ENCODE assay signal across 17 cellular contexts in the genomic region with DNA sequence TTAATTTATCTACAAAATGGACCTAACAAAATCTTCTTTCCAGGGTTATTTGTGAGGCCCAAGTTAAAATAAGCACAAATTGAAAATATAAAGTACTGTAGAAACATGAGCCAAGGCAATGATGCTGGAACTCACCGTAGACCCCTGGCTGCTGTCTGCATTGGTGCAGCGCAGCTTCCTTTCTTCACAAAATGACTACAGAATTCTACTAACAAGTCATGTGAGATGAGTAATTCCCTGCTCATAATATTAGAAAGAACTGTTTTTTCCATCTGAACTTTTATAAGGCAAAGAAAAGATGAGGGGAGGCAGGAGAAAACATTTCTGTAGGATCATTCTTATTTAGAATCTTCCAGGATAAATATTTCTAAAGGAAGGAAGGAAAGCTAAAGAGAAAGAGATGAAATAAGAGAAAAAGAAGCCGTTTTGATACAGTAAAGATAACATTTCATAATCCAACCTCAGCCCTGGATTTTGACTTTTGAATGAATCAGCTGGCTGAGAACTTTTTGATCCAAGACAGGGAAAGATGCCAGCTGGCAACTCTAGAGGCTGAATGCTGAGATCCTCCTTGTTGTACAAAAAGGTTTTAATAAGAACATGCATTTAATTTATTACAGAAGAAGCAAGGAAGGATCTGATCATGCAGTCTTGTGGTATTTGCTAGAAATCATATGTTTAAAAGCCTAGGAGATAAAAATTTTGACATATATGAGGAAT.
DNase-seq lines count a peak whose midpoint lies in the region; ATAC-seq, FAIRE-seq and TF ChIP-seq lines count a peak whose summit lies in the region.
"Had no signal": no experiment of that assay in that cellular context is flagged by ENCODE, and none has a peak within 500 bp of the region (broad histone marks: within the 10 kb centered on the region; RNA-seq: fewer than 3 reads in every experiment).

No MANE protein-coding gene starts in this region.

- ATAC-seq in Panc1 (0 out of 2 replicates have a peak, but pooled peaks have one; percentile 71), GM21381 (IDR thresholded peaks at IDR 0.05; ENCODE audit: unreplicated experiment) (no peak)
- ATAC-seq: activated CD8-positive, alpha-beta memory T cell treated with anti-CD3 and anti-CD28 coated beads, Interleukin-2, amount 10 ng/mL, durations not matched to agents 7 days and 5 days; activated naive CD8-positive, alpha-beta T cell treated with anti-CD3 and anti-CD28 coated beads, Interleukin-2, amount 50 U/mL, for 24 hours; HCT116 had no signal

- DNase-seq in BE2C (no peak), Panc1 (ENCODE audit: low read depth, low spot score) (peak; percentile 60), endothelial cell of umbilical vein (ENCODE audit: low read depth, low spot score) (peak; percentile 61), nephron progenitor cell (no peak), uterus (no peak), NCI-H1105 (lab: John Stamatoyannopoulos, UW) (no peak)
- DNase-seq in activated T-cell treated with anti-CD3 and anti-CD28 coated beads, Interleukin-2, amount 50 U/mL, for 24 hours = no peak
- DNase-seq: activated CD8-positive, alpha-beta memory T cell treated with anti-CD3 and anti-CD28 coated beads, Interleukin-2, amount 10 ng/mL, durations not matched to agents 7 days and 5 days; activated naive CD8-positive, alpha-beta T cell treated with anti-CD3 and anti-CD28 coated beads, Interleukin-2, amount 50 U/mL, for 24 hours; C1 segment of cervical spinal cord; MV-4-11; occipital lobe had no signal

- H2AFZ ChIP-seq in endothelial cell of umbilical vein (ENCODE audit: low read depth, low read length) = peak overlapping the region; percentile 34

- H3K9me3 ChIP-seq in BE2C (no peaks in the 10 kb centered on the region), Panc1 (ENCODE audit: control insufficient read depth, insufficient read depth, low read depth, low read length) (no peaks in the 10 kb centered on the region), endothelial cell of umbilical vein (replicated peaks; ENCODE audit: control insufficient read depth, insufficient read depth, low read length) (no peaks in the 10 kb centered on the region), uterus (no peaks in the 10 kb centered on the region)

- H3K9ac ChIP-seq in endothelial cell of umbilical vein (replicated peaks; ENCODE audit: extremely low read depth, insufficient read depth, low read length) = no peak overlapping the region

- dilution Hi-C loops in endothelial cell of umbilical vein (cut with MboI; ENCODE audit: extremely low pct_ligation_motif_present, low sequenced_read_pairs) = no loop called here

- H3K79me2 ChIP-seq in endothelial cell of umbilical vein (ENCODE audit: control insufficient read depth, insufficient read depth, low read length) = no peaks in the 10 kb centered on the region

- H3K27ac Mint-ChIP-seq in nephron progenitor cell = no peak overlapping the region
- no peak overlapping the region for H3K27ac Mint-ChIP-seq in activated T-cell treated with anti-CD3 and anti-CD28 coated beads, Interleukin-2, amount 50 U/mL, for 24 hours
- H3K27ac Mint-ChIP-seq: activated CD8-positive, alpha-beta memory T cell treated with anti-CD3 and anti-CD28 coated beads, Interleukin-2, amount 10 ng/mL, durations not matched to agents 7 days and 5 days; activated naive CD8-positive, alpha-beta T cell treated with anti-CD3 and anti-CD28 coated beads, Interleukin-2, amount 50 U/mL, for 24 hours; T-helper 2 cell treated with Interferon-gamma antibody and Interleukin-4, amounts not matched to agents 5 μg/mL and 100 μg/mL, for 36 hours had no signal

- POLR2A ChIA-PET in Panc1 (lab: Charles Lee) (no interaction called here), endothelial cell of umbilical vein (lab: Charles Lee) (no interaction called here)

- H3K4me1 ChIP-seq in BE2C = no peaks in the 10 kb centered on the region
- H3K4me1 ChIP-seq in Panc1 (ENCODE audit: control insufficient read depth, insufficient read depth, low read length) = no peaks in the 10 kb centered on the region
- H3K4me1 ChIP-seq in endothelial cell of umbilical vein (ENCODE audit: control insufficient read depth, extremely low read depth, insufficient read depth, low read length) = no peaks in the 10 kb centered on the region
- H3K4me1 ChIP-seq in uterus = peaks cover 0 to 3% of the 10 kb centered on the region in 2 donors

- H3K9me3 Mint-ChIP-seq in nephron progenitor cell = peaks cover 16% of the 10 kb centered on the region
- peaks cover 7% of the 10 kb centered on the region for H3K9me3 Mint-ChIP-seq in activated T-cell treated with anti-CD3 and anti-CD28 coated beads, Interleukin-2, amount 50 U/mL, for 24 hours

- TF ChIP-seq CTCF in BE2C (IDR thresholded peaks at IDR 0.05; ENCODE audit: low read depth, low read length) (peak; percentile 3; the same call in 1 of the 2 replicates), Panc1 (IDR thresholded peaks at IDR 0.05) (peak; percentile 32; the same call in 1 of the 2 replicates), endothelial cell of umbilical vein (IDR thresholded peaks at IDR 0.05; ENCODE audit: extremely low read depth in 1 of 2, insufficient read depth in 1 of 2, low read depth in 1 of 2, low read length in 2 of 2) (peak in 1 of 2 donors; percentile 8), nephron progenitor cell (IDR thresholded peaks at IDR 0.05) (peak; percentile 30), uterus (IDR thresholded peaks at IDR 0.05) (no peak)

- TF ChIP-seq POLR2A in endothelial cell of umbilical vein (IDR thresholded peaks at IDR 0.05; ENCODE audit: low read depth, low read length) (no peak), uterus (IDR thresholded peaks at IDR 0.05) (no peak)

- H3K27ac ChIP-seq in Panc1 (ENCODE audit: low read length) = no peak overlapping the region
- H3K27ac ChIP-seq in endothelial cell of umbilical vein (ENCODE audit: insufficient read depth, low read depth, low read length) = no peak overlapping the region
- H3K27ac ChIP-seq in uterus = no peak overlapping the region

- peak; percentile 69 for FAIRE-seq in endothelial cell of umbilical vein (lab: Jason Lieb, UNC)
- FAIRE-seq: endometrium, keratinocyte had no signal

- H3K4me2 ChIP-seq in endothelial cell of umbilical vein (ENCODE audit: insufficient read depth, low read length) = peak overlapping the region; percentile 46

- peaks cover 7% of the 10 kb centered on the region for H3K36me3 Mint-ChIP-seq in nephron progenitor cell (ENCODE audit: low read depth)
- H3K36me3 Mint-ChIP-seq in activated T-cell treated with anti-CD3 and anti-CD28 coated beads, Interleukin-2, amount 50 U/mL, for 24 hours (ENCODE audit: low read depth) = no peaks in the 10 kb centered on the region
- H3K36me3 Mint-ChIP-seq: activated CD8-positive, alpha-beta memory T cell treated with anti-CD3 and anti-CD28 coated beads, Interleukin-2, amount 10 ng/mL, durations not matched to agents 7 days and 5 days had no signal

- intact Hi-C loops in Panc1 (cut with micrococcal nuclease; ENCODE audit: unreplicated experiment) = no loop called here
- intact Hi-C loops in endothelial cell of umbilical vein (cut with micrococcal nuclease) = no loop called here
- intact Hi-C loops in uterus (cut with DNase I; ENCODE audit: low total_unique reads) = no loop called here

- no peaks in the 10 kb centered on the region for H4K20me1 ChIP-seq in endothelial cell of umbilical vein (replicated peaks; ENCODE audit: control insufficient read depth, extremely low read depth, insufficient read depth, low read length)

- no peaks in the 10 kb centered on the region for H3K27me3 Mint-ChIP-seq in nephron progenitor cell (ENCODE audit: low read depth, poor library complexity)
- H3K27me3 Mint-ChIP-seq in activated T-cell treated with anti-CD3 and anti-CD28 coated beads, Interleukin-2, amount 50 U/mL, for 24 hours = no peaks in the 10 kb centered on the region
- H3K27me3 Mint-ChIP-seq: activated CD8-positive, alpha-beta memory T cell treated with anti-CD3 and anti-CD28 coated beads, Interleukin-2, amount 10 ng/mL, durations not matched to agents 7 days and 5 days; activated naive CD8-positive, alpha-beta T cell treated with anti-CD3 and anti-CD28 coated beads, Interleukin-2, amount 50 U/mL, for 24 hours had no signal

- CTCF ChIA-PET in Panc1 (lab: Charles Lee) (no interaction called here), endothelial cell of umbilical vein (lab: Charles Lee) (interaction anchor here (0.9 to 1.3 kb wide), 5 partner anchors 12 to 245 kb away, joined by 3 to 6 read pairs (median 4); no protein-coding TSS in a partner anchor)

- BruUV-seq in Panc1 (replicated peaks; lab: Mats Ljungman, UMichigan) = no TSS peak
- no TSS peak for BruUV-seq in endothelial cell of umbilical vein (replicated peaks; lab: Mats Ljungman, UMichigan)

- H3K4me3 ChIP-seq in BE2C (ENCODE audit: low read depth, low read length) (no peak overlapping the region), Panc1 (ENCODE audit: low read depth in 2 of 2, low read length in 2 of 2) (no peak overlapping the region), endothelial cell of umbilical vein (replicated peaks in 1 of 3; ENCODE audit: insufficient read depth in 1 of 3, low read depth in 1 of 3, low read length in 3 of 3) (no peak overlapping the region), uterus (no peak overlapping the region)

- H3K4me1 Mint-ChIP-seq in nephron progenitor cell = peaks cover 5% of the 10 kb centered on the region
- no peaks in the 10 kb centered on the region for H3K4me1 Mint-ChIP-seq in activated T-cell treated with anti-CD3 and anti-CD28 coated beads, Interleukin-2, amount 50 U/mL, for 24 hours (ENCODE audit: low read depth)
- H3K4me1 Mint-ChIP-seq: activated CD8-positive, alpha-beta memory T cell treated with anti-CD3 and anti-CD28 coated beads, Interleukin-2, amount 10 ng/mL, durations not matched to agents 7 days and 5 days; activated naive CD8-positive, alpha-beta T cell treated with anti-CD3 and anti-CD28 coated beads, Interleukin-2, amount 50 U/mL, for 24 hours had no signal

- in situ Hi-C loops in Panc1 (cut with HindIII; ENCODE audit: low pct_unique_long_range_greater_than_20kb, low sequenced_read_pairs) = no loop called here

- H3K36me3 ChIP-seq in BE2C (no peaks in the 10 kb centered on the region), Panc1 (ENCODE audit: control insufficient read depth, insufficient read depth, low read length) (no peaks in the 10 kb centered on the region), endothelial cell of umbilical vein (ENCODE audit: control insufficient read depth in 2 of 2, extremely low read depth in 1 of 2, insufficient read depth in 2 of 2, low read length in 2 of 2) (no peaks in the 10 kb centered on the region), uterus (no peaks in the 10 kb centered on the region)

- H3K9me1 ChIP-seq in endothelial cell of umbilical vein (replicated peaks; ENCODE audit: control insufficient read depth, extremely low read depth, insufficient read depth, low read length) = no peaks in the 10 kb centered on the region

- H3K27me3 ChIP-seq in BE2C = no peaks in the 10 kb centered on the region
- no peaks in the 10 kb centered on the region for H3K27me3 ChIP-seq in Panc1 (ENCODE audit: control insufficient read depth, insufficient read depth, low read length)
- H3K27me3 ChIP-seq in endothelial cell of umbilical vein (ENCODE audit: control insufficient read depth in 2 of 2, insufficient read depth in 2 of 2, low read length in 2 of 2) = no peaks in the 10 kb centered on the region
- no peaks in the 10 kb centered on the region for H3K27me3 ChIP-seq in uterus

- H3K4me3 Mint-ChIP-seq in nephron progenitor cell = no peak overlapping the region
- H3K4me3 Mint-ChIP-seq in activated T-cell treated with anti-CD3 and anti-CD28 coated beads, Interleukin-2, amount 50 U/mL, for 24 hours = no peak overlapping the region
- H3K4me3 Mint-ChIP-seq: activated CD8-positive, alpha-beta memory T cell treated with anti-CD3 and anti-CD28 coated beads, Interleukin-2, amount 10 ng/mL, durations not matched to agents 7 days and 5 days; activated naive CD8-positive, alpha-beta T cell treated with anti-CD3 and anti-CD28 coated beads, Interleukin-2, amount 50 U/mL, for 24 hours; T-helper 2 cell treated with Interferon-gamma antibody and Interleukin-4, amounts not matched to agents 5 μg/mL and 100 μg/mL, for 36 hours had no signal

Comparison
In these comparisons a context has a peak if more than half of its experiments do, and no peak if none do; other contexts are left out.
1. DNase-seq: peak in Panc1 (single experiment) and endothelial cell of umbilical vein (single experiment); none in BE2C (single experiment), nephron progenitor cell (single experiment), uterus (0 of 2), NCI-H1105 (single experiment) and activated T-cell treated with anti-CD3 and anti-CD28 coated beads, Interleukin-2, amount 50 U/mL, for 24 hours (single experiment).
2. CTCF ChIP-seq: peak in BE2C (single experiment), Panc1 (single experiment) and nephron progenitor cell (single experiment); none in uterus (0 of 4).